In genomic region chr11:2699531-2700414, GRCh38 we compare ENCODE assay signal across 1 cellular context.
TF ChIP-seq lines count a peak whose summit lies in the region.

KCNQ1OT1 (minus strand) TSS chr11:2699994.

TF ChIP-seq in HepG2, 621 proteins besides CTCF, POLR2A, EP300 and RAD21 (continued from another document and continues in another):
- TF ChIP-seq MZF1 (CRISPR knock-in tag; IDR thresholded peaks at IDR 0.05; ENCODE audit: borderline replicate concordance) (0 out of 2 replicates have a peak, but pooled peaks have one; percentile 78), ZFX (CRISPR knock-in tag; IDR thresholded peaks at IDR 0.05; ENCODE audit: low read depth) (peak; percentile 85; the same call in 1 of the 2 replicates), FOSL2 (CRISPR knock-in tag; IDR thresholded peaks at IDR 0.05) (peak; percentile 65), GFI1 (CRISPR knock-in tag; IDR thresholded peaks at IDR 0.05; ENCODE audit: borderline replicate concordance) (peak; percentile 57), ZNF790 (CRISPR knock-in tag; IDR thresholded peaks at IDR 0.05; ENCODE audit: borderline replicate concordance) (peak; percentile 98), SOX5 (CRISPR knock-in tag; IDR thresholded peaks at IDR 0.05; ENCODE audit: borderline replicate concordance) (peak; percentile 19; the same call in 1 of the 2 replicates), EHMT2 (IDR thresholded peaks at IDR 0.05; ENCODE audit: borderline replicate concordance, low read depth, low read length) (no peak), ZNF607 (CRISPR knock-in tag; IDR thresholded peaks at IDR 0.05; ENCODE audit: borderline replicate concordance) (peak; percentile 65; the same call in 1 of the 2 replicates), PAF1 (CRISPR knock-in tag; IDR thresholded peaks at IDR 0.05) (no peak), ZNF567 (CRISPR knock-in tag; IDR thresholded peaks at IDR 0.05; ENCODE audit: borderline replicate concordance) (0 out of 2 replicates have a peak, but pooled peaks have one; percentile 23), IKZF5 (CRISPR knock-in tag; IDR thresholded peaks at IDR 0.05) (0 out of 2 replicates have a peak, but pooled peaks have one; percentile 62), NFKBIZ (CRISPR knock-in tag; IDR thresholded peaks at IDR 0.05) (peak; percentile 84; the same call in 1 of the 2 replicates), ZSCAN25 (CRISPR knock-in tag; IDR thresholded peaks at IDR 0.05) (peak; percentile 75), ZNF558 (CRISPR knock-in tag; IDR thresholded peaks at IDR 0.05; ENCODE audit: borderline replicate concordance) (peak; percentile 80; the same call in 1 of the 2 replicates), ARNTL (CRISPR knock-in tag; IDR thresholded peaks at IDR 0.05) (peak; percentile 53; the same call in 1 of the 2 replicates), TGIF2 (CRISPR knock-in tag; IDR thresholded peaks at IDR 0.05) (no peak), ZNF431 (CRISPR knock-in tag; IDR thresholded peaks at IDR 0.05; ENCODE audit: borderline replicate concordance, low read depth) (peak; percentile 36; the same call in 1 of the 2 replicates), GABPB1 (CRISPR knock-in tag; IDR thresholded peaks at IDR 0.05) (peak; percentile 82), RBFOX2 (IDR thresholded peaks at IDR 0.05; ENCODE audit: low read depth, low read length) (peak; percentile 99), KLF6 (CRISPR knock-in tag; IDR thresholded peaks at IDR 0.05) (peak; percentile 96), FOXK2 (IDR thresholded peaks at IDR 0.05) (no peak), NFYB (CRISPR knock-in tag; IDR thresholded peaks at IDR 0.05) (peak; percentile 99), ZHX1 (CRISPR knock-in tag; IDR thresholded peaks at IDR 0.05; ENCODE audit: low read depth) (no peak), ATF6 (CRISPR knock-in tag; conservative IDR thresholded peaks at IDR 0.05) (no peak; the same call in 1 of the 2 replicates), KDM4B (CRISPR knock-in tag; IDR thresholded peaks at IDR 0.05) (no peak), SALL2 (CRISPR knock-in tag; IDR thresholded peaks at IDR 0.05) (peak; percentile 96), PCBP1 (IDR thresholded peaks at IDR 0.05; ENCODE audit: borderline replicate concordance, low read depth, low read length) (no peak), MYNN (CRISPR knock-in tag; IDR thresholded peaks at IDR 0.05; ENCODE audit: low read depth) (0 out of 2 replicates have a peak, but pooled peaks have one; percentile 42), TMF1 (CRISPR knock-in tag; IDR thresholded peaks at IDR 0.05; ENCODE audit: low read depth) (peak; percentile 90; the same call in 1 of the 2 replicates), ZNF512B (CRISPR knock-in tag; IDR thresholded peaks at IDR 0.05; ENCODE audit: borderline replicate concordance) (no peak), ZFP36 (IDR thresholded peaks at IDR 0.05; ENCODE audit: borderline replicate concordance, low read depth, low read length, partially characterized antibody) (no peak), GATAD2A (CRISPR knock-in tag; IDR thresholded peaks at IDR 0.05) (peak; percentile 45; the same call in 1 of the 2 replicates), ZSCAN12 (CRISPR knock-in tag; IDR thresholded peaks at IDR 0.05) (no peak), ATAD3A (CRISPR knock-in tag; IDR thresholded peaks at IDR 0.05) (no peak), MXD4 (CRISPR knock-in tag; IDR thresholded peaks at IDR 0.05) (peak; percentile 79; the same call in 1 of the 2 replicates), ZNF598 (CRISPR knock-in tag; IDR thresholded peaks at IDR 0.05; ENCODE audit: borderline replicate concordance) (0 out of 2 replicates have a peak, but pooled peaks have one; percentile 28), ZFP36L1 (CRISPR knock-in tag; IDR thresholded peaks at IDR 0.05) (0 out of 2 replicates have a peak, but pooled peaks have one; percentile 31), ZNF563 (CRISPR knock-in tag; IDR thresholded peaks at IDR 0.05) (peak; percentile 83; the same call in 1 of the 2 replicates), NR2F6 (IDR thresholded peaks at IDR 0.05) (no peak), NR2F6 (CRISPR knock-in tag; IDR thresholded peaks at IDR 0.05) (no peak; the same call in 1 of the 2 replicates), PRDM15 (CRISPR knock-in tag; IDR thresholded peaks at IDR 0.05) (peak; percentile 55; the same call in 1 of the 2 replicates), HMG20B (CRISPR knock-in tag; conservative IDR thresholded peaks at IDR 0.05) (no peak), ZNF253 (CRISPR knock-in tag; IDR thresholded peaks at IDR 0.05; ENCODE audit: borderline replicate concordance) (no peak), GATAD1 (CRISPR knock-in tag; IDR thresholded peaks at IDR 0.05) (peak; percentile 75; the same call in 1 of the 2 replicates), HDAC2 (CRISPR knock-in tag; IDR thresholded peaks at IDR 0.05) (peak; percentile 54), ZNF703 (CRISPR knock-in tag; IDR thresholded peaks at IDR 0.05; ENCODE audit: borderline replicate concordance) (no peak), ATRX (CRISPR knock-in tag; IDR thresholded peaks at IDR 0.05; ENCODE audit: borderline replicate concordance) (no peak), ZBTB39 (CRISPR knock-in tag; IDR thresholded peaks at IDR 0.05) (no peak), SIX4 (CRISPR knock-in tag; IDR thresholded peaks at IDR 0.05) (peak; percentile 58), MED13 (CRISPR knock-in tag; IDR thresholded peaks at IDR 0.05) (peak; percentile 95), ZNF205 (CRISPR knock-in tag; IDR thresholded peaks at IDR 0.05) (peak; percentile 69; the same call in 1 of the 2 replicates), MAFK (conservative IDR thresholded peaks at IDR 0.05 in 1 of 2, IDR thresholded peaks at IDR 0.05 in 1 of 2; ENCODE audit: low read length in 2 of 2) (no peak), FIP1L1 (IDR thresholded peaks at IDR 0.05; ENCODE audit: borderline replicate concordance, insufficient read depth, low read depth, low read length) (no peak), SUZ12 (IDR thresholded peaks at IDR 0.05; ENCODE audit: low read depth, low read length) (no peak)
